ENCODE assay signal across 1 cellular context in genomic region chr22:46738961-46739870, GRCh38.
TF ChIP-seq lines count a peak whose summit lies in the region.

No MANE protein-coding gene starts in this region.

TF ChIP-seq in HepG2, 621 proteins besides CTCF, POLR2A, EP300 and RAD21 (continued from another document and continues in another):
- TF ChIP-seq ARID5B (CRISPR knock-in tag; IDR thresholded peaks at IDR 0.05): no peak; the same call in none of the 2 replicates
- TF ChIP-seq ZNF20 (CRISPR knock-in tag; IDR thresholded peaks at IDR 0.05): no peak
- peak; percentile 44; the same call in 1 of the 2 replicates for TF ChIP-seq SPEN (CRISPR knock-in tag; IDR thresholded peaks at IDR 0.05; ENCODE audit: low read depth)
- TF ChIP-seq HNF1A (IDR thresholded peaks at IDR 0.05; ENCODE audit: low read depth): no peak
- no peak for TF ChIP-seq HNF1A (CRISPR knock-in tag; IDR thresholded peaks at IDR 0.05; ENCODE audit: borderline replicate concordance)
- no peak for TF ChIP-seq HIVEP1 (CRISPR knock-in tag; IDR thresholded peaks at IDR 0.05)
- TF ChIP-seq ZNF616 (CRISPR knock-in tag; IDR thresholded peaks at IDR 0.05; ENCODE audit: low read depth): 0 out of 2 replicates have a peak, but pooled peaks have one; percentile 42
- no peak for TF ChIP-seq ATM (IDR thresholded peaks at IDR 0.05; ENCODE audit: borderline replicate concordance)
- no peak for TF ChIP-seq ZNF253 (CRISPR knock-in tag; IDR thresholded peaks at IDR 0.05; ENCODE audit: borderline replicate concordance)
- TF ChIP-seq ZNF430 (CRISPR knock-in tag; IDR thresholded peaks at IDR 0.05): no peak; the same call in 1 of the 2 replicates
- TF ChIP-seq MIER2 (CRISPR knock-in tag; IDR thresholded peaks at IDR 0.05): 0 out of 2 replicates have a peak, but pooled peaks have one; percentile 14
- TF ChIP-seq PRMT3 (CRISPR knock-in tag; IDR thresholded peaks at IDR 0.05; ENCODE audit: borderline replicate concordance, low read depth): no peak
- TF ChIP-seq ATAD3A (CRISPR knock-in tag; IDR thresholded peaks at IDR 0.05): no peak
- no peak for TF ChIP-seq DMTF1 (CRISPR knock-in tag; IDR thresholded peaks at IDR 0.05)
- no peak for TF ChIP-seq PAX8 (CRISPR knock-in tag; IDR thresholded peaks at IDR 0.05; ENCODE audit: borderline replicate concordance)
- no peak for TF ChIP-seq ZBTB37 (CRISPR knock-in tag; IDR thresholded peaks at IDR 0.05)
- TF ChIP-seq ZNF24 (IDR thresholded peaks at IDR 0.05): no peak
- TF ChIP-seq ZNF589 (CRISPR knock-in tag; conservative IDR thresholded peaks at IDR 0.05): no peak
- no peak for TF ChIP-seq RFX1 (IDR thresholded peaks at IDR 0.05)
- no peak for TF ChIP-seq KLF13 (CRISPR knock-in tag; IDR thresholded peaks at IDR 0.05)
- TF ChIP-seq ZNF883 (CRISPR knock-in tag; IDR thresholded peaks at IDR 0.05; ENCODE audit: not compliant biosample characterization): no peak
- peak; percentile 38 for TF ChIP-seq AGO2 (optimal IDR thresholded peaks at IDR 0.05; ENCODE audit: low read depth, low read length)
- TF ChIP-seq CBX1 (IDR thresholded peaks at IDR 0.05; ENCODE audit: low read depth): no peak
- TF ChIP-seq SP5 (CRISPR knock-in tag; IDR thresholded peaks at IDR 0.05; ENCODE audit: borderline replicate concordance, low read depth): 0 out of 2 replicates have a peak, but pooled peaks have one; percentile 21
- TF ChIP-seq ZNF432 (CRISPR knock-in tag; IDR thresholded peaks at IDR 0.05; ENCODE audit: borderline replicate concordance): no peak
- no peak for TF ChIP-seq ETV6 (CRISPR knock-in tag; conservative IDR thresholded peaks at IDR 0.05)
- peak; percentile 32; the same call in 1 of the 2 replicates for TF ChIP-seq CBX5 (CRISPR knock-in tag; IDR thresholded peaks at IDR 0.05; ENCODE audit: borderline replicate concordance)
- peak; percentile 25; the same call in 1 of the 2 replicates for TF ChIP-seq ZBTB4 (CRISPR knock-in tag; IDR thresholded peaks at IDR 0.05; ENCODE audit: borderline replicate concordance)
- TF ChIP-seq HNF1B (CRISPR knock-in tag; IDR thresholded peaks at IDR 0.05): no peak; the same call in 1 of the 2 replicates
- no peak for TF ChIP-seq ZNF570 (CRISPR knock-in tag; IDR thresholded peaks at IDR 0.05; ENCODE audit: borderline replicate concordance)
- no peak for TF ChIP-seq HDAC6 (IDR thresholded peaks at IDR 0.05; ENCODE audit: low read depth, low read length)
- TF ChIP-seq ZNF782 (CRISPR knock-in tag; IDR thresholded peaks at IDR 0.05; ENCODE audit: borderline replicate concordance): no peak
- TF ChIP-seq NCOA5 (CRISPR knock-in tag; IDR thresholded peaks at IDR 0.05): no peak
- no peak for TF ChIP-seq CEBPB (IDR thresholded peaks at IDR 0.05; ENCODE audit: borderline replicate concordance, low read depth, low read length)
- TF ChIP-seq CERS6 (CRISPR knock-in tag; IDR thresholded peaks at IDR 0.05): no peak
- no peak for TF ChIP-seq TCF7L2 (IDR thresholded peaks at IDR 0.05; ENCODE audit: low read depth, low read length)
- TF ChIP-seq KAT8 (CRISPR knock-in tag; IDR thresholded peaks at IDR 0.05): 0 out of 2 replicates have a peak, but pooled peaks have one; percentile 13
- no peak for TF ChIP-seq ZNF740 (CRISPR knock-in tag; IDR thresholded peaks at IDR 0.05)
- peak; percentile 15; the same call in 1 of the 2 replicates for TF ChIP-seq ZBTB38 (CRISPR knock-in tag; IDR thresholded peaks at IDR 0.05)
- TF ChIP-seq BORCS8-MEF2B (CRISPR knock-in tag; IDR thresholded peaks at IDR 0.05): no peak; the same call in 1 of the 2 replicates
- TF ChIP-seq GPN1 (CRISPR knock-in tag; IDR thresholded peaks at IDR 0.05; ENCODE audit: borderline replicate concordance): no peak
- TF ChIP-seq ZNF329 (CRISPR knock-in tag; IDR thresholded peaks at IDR 0.05; ENCODE audit: low read depth): no peak; the same call in 1 of the 2 replicates
- TF ChIP-seq SMAD3 (CRISPR knock-in tag; IDR thresholded peaks at IDR 0.05): peak; percentile 31; the same call in 1 of the 2 replicates
- no peak for TF ChIP-seq FOXK2 (IDR thresholded peaks at IDR 0.05)
- no peak for TF ChIP-seq MAFK (conservative IDR thresholded peaks at IDR 0.05 in 1 of 2, IDR thresholded peaks at IDR 0.05 in 1 of 2; ENCODE audit: low read length in 2 of 2)
- TF ChIP-seq ZSCAN25 (CRISPR knock-in tag; IDR thresholded peaks at IDR 0.05): peak; percentile 100
- TF ChIP-seq ZNF431 (CRISPR knock-in tag; IDR thresholded peaks at IDR 0.05; ENCODE audit: borderline replicate concordance, low read depth): no peak; the same call in 1 of the 2 replicates
- TF ChIP-seq GATAD2A (CRISPR knock-in tag; IDR thresholded peaks at IDR 0.05): peak; percentile 55; the same call in 1 of the 2 replicates
- no peak for TF ChIP-seq SRY (CRISPR knock-in tag; IDR thresholded peaks at IDR 0.05)
- TF ChIP-seq RAD51 (IDR thresholded peaks at IDR 0.05; ENCODE audit: borderline replicate concordance): no peak
